9 cellular contexts compared by ENCODE assay signal in genomic region chr12:57725851-57726150, GRCh38. TPM values are rescaled to one million over a fixed set of nuclear protein-coding genes. Genes with fewer than 3 reads are reported as not detected.
A peak's percentile ranks its signal among the peaks of the same experiment; 100 is the strongest.
DNase-seq lines count a peak whose midpoint lies in the region; ATAC-seq and TF ChIP-seq lines count a peak whose summit lies in the region.
"Had no signal": no experiment of that assay in that cellular context is flagged by ENCODE, and none has a peak within 500 bp of the region (broad histone marks: within the 10 kb centered on the region; RNA-seq: fewer than 3 reads in every experiment).

No MANE protein-coding gene starts in this region.

- no peak for ATAC-seq in HG03342 (IDR thresholded peaks at IDR 0.05; ENCODE audit: unreplicated experiment)

- CTCF ChIA-PET in Calu3 (lab: Charles Lee): interaction anchor here (0.6 to 1.5 kb wide), 7 partner anchors 10 to 383 kb away, joined by 3 to 18 read pairs (median 3); partner anchors contain the start of gene TSPAN31

- peak overlapping the region; percentile 80 for H3K4me3 Mint-ChIP-seq in Calu3 (ENCODE audit: low read depth, unreplicated experiment)

- H3K27ac ChIP-seq in SJCRH30 (peak overlapping the region; percentile 79), sigmoid colon (peak overlapping the region in 1 of 4 donors; percentile 56)

- TF ChIP-seq CTCF in Calu3 (IDR thresholded peaks at IDR 0.05; ENCODE audit: unreplicated experiment) (no peak), fibroblast of the aortic adventitia (IDR thresholded peaks at IDR 0.05; ENCODE audit: insufficient read depth, low read length) (no peak), sigmoid colon (IDR thresholded peaks at IDR 0.05) (no peak)

- BruUV-seq in Calu3 (replicated peaks; lab: Mats Ljungman, UMichigan): no TSS peak

- H3K27ac Mint-ChIP-seq in Calu3 (ENCODE audit: unreplicated experiment): peak overlapping the region; percentile 66

- peaks cover 11% of the 10 kb centered on the region for H3K4me1 Mint-ChIP-seq in Calu3 (ENCODE audit: low read depth, unreplicated experiment)

- H3K4me1 ChIP-seq in SJCRH30: no peaks in the 10 kb centered on the region; the same call in 1 of the 2 replicates
- H3K4me1 ChIP-seq in sigmoid colon: peaks cover 0 to 21% (median 17%) of the 10 kb centered on the region in 4 donors

- H3K4me3 ChIP-seq in SJCRH30 (peak overlapping the region; percentile 73), fibroblast of the aortic adventitia (ENCODE audit: low read depth, low read length) (peak overlapping the region; percentile 87), sigmoid colon (peak overlapping the region; percentile 35 to 64 (median 52))

- peaks cover 61% of the 10 kb centered on the region for H3K27me3 Mint-ChIP-seq in Calu3 (ENCODE audit: unreplicated experiment)

- TF ChIP-seq POLR2A in sigmoid colon (IDR thresholded peaks at IDR 0.05): no peak

- H3K36me3 Mint-ChIP-seq in Calu3 (ENCODE audit: insufficient read depth, unreplicated experiment): peaks cover 29% of the 10 kb centered on the region

- 13 to 45% methylated on average over 10 of the region's 10 CpGs for WGBS in sigmoid colon, 2 donors

- H3K36me3 ChIP-seq in SJCRH30: peaks cover 11% of the 10 kb centered on the region
- H3K36me3 ChIP-seq in sigmoid colon: peaks cover 0 to 15% (median 2%) of the 10 kb centered on the region in 4 donors

- intact Hi-C loops in Calu3 (cut with micrococcal nuclease; ENCODE audit: unreplicated experiment): no loop called here
- intact Hi-C loops in sigmoid colon (cut with DNase I): no loop called here

- no peaks in the 10 kb centered on the region for H3K9me3 Mint-ChIP-seq in Calu3 (ENCODE audit: low read depth, unreplicated experiment)

- DNase-seq in Calu3 (no peak), SJCRH30 (no peak), fibroblast of the aortic adventitia (ENCODE audit: low read depth) (no peak), sigmoid colon (no peak), NCI-H1048 (lab: John Stamatoyannopoulos, UW) (no peak), NCI-H2081 (lab: John Stamatoyannopoulos, UW) (no peak), NCI-H2107 (lab: John Stamatoyannopoulos, UW) (no peak)
- DNase-seq: activated T-cell treated with anti-CD3 and anti-CD28 coated beads for 4 hours had no signal

- no peaks in the 10 kb centered on the region for H3K27me3 ChIP-seq in SJCRH30
- peaks cover 0 to 42% (median 22%) of the 10 kb centered on the region in 3 donors for H3K27me3 ChIP-seq in sigmoid colon

- TF ChIP-seq EP300 in sigmoid colon (IDR thresholded peaks at IDR 0.05): no peak

- H3K9me3 ChIP-seq in SJCRH30 (replicated peaks) (no peaks in the 10 kb centered on the region), sigmoid colon (no peaks in the 10 kb centered on the region)

RNA-seq across cellular contexts. Expression of gene AGAP2, which starts 12.7 kb away (rescaled TPM):
- total RNA-seq in Calu3 (2022) (0.57 and 0.59 TPM in 2 replicates), fibroblast of the aortic adventitia (ENCODE audit: low replicate concordance) (0.25 and 0.27 TPM in 2 replicates), sigmoid colon (1 to 10 TPM in 3 of 4 donors, under 1 TPM in 1; 0.82 to 3.0 (median 1.8) TPM)
- total RNA-seq in SJCRH30 (2014; rRNA removed; shearing (Covaris generic)): 38.6 and 39.7 TPM in 2 replicates
- 1 to 10 TPM in 1 of 3 donors, under 1 TPM in 2; under 0.01 to 6.4 (median 0.46) TPM for polyA plus RNA-seq in sigmoid colon

RNA-seq across cellular contexts. Expression of gene TSPAN31, which starts 19.0 kb away (rescaled TPM):
- total RNA-seq in Calu3 (2022): 40.2 and 46.7 TPM in 2 replicates
- 292 and 318 TPM in 2 replicates for total RNA-seq in SJCRH30 (2014; rRNA removed; shearing (Covaris generic))
- total RNA-seq in fibroblast of the aortic adventitia (ENCODE audit: low replicate concordance): 17.3 and 43.9 TPM in 2 replicates
- 10 to 100 TPM; 43.2 to 85.8 (median 69.3) TPM for total RNA-seq in sigmoid colon
- 10 to 100 TPM; 12.0 to 33.8 (median 15.7) TPM for polyA plus RNA-seq in sigmoid colon

RNA-seq across cellular contexts. Expression of gene CDK4, which starts 26.3 kb away (rescaled TPM):
- total RNA-seq in Calu3 (2022) (188 and 199 TPM in 2 replicates), fibroblast of the aortic adventitia (ENCODE audit: low replicate concordance) (208 and 588 TPM in 2 replicates), sigmoid colon (100 to 1,000 TPM in 1 of 4 donors, 10 to 100 TPM in 3; 54.6 to 108 (median 82.5) TPM)
- total RNA-seq in SJCRH30 (2014; rRNA removed; shearing (Covaris generic)): 5,376 and 5,685 TPM in 2 replicates
- polyA plus RNA-seq in sigmoid colon: 10 to 100 TPM; 34.9 to 89.1 (median 43.2) TPM

RNA-seq across cellular contexts. Expression of gene MARCHF9, which starts 29.1 kb away (rescaled TPM):
- total RNA-seq in Calu3 (2022) (39.0 and 42.4 TPM in 2 replicates), fibroblast of the aortic adventitia (ENCODE audit: low replicate concordance) (0.57 and 2.1 TPM in 2 replicates), sigmoid colon (10 to 100 TPM in 2 of 4 donors, 1 to 10 TPM in 2; 6.1 to 12.5 (median 9.4) TPM)
- 136 and 147 TPM in 2 replicates for total RNA-seq in SJCRH30 (2014; rRNA removed; shearing (Covaris generic))
- polyA plus RNA-seq in sigmoid colon: 10 to 100 TPM in 1 of 3 donors, 1 to 10 TPM in 2; 5.5 to 14.9 (median 7.8) TPM

RNA-seq across cellular contexts. Expression of gene OS9, which starts 31.9 kb away (rescaled TPM):
- total RNA-seq in Calu3 (2022) (221 and 258 TPM in 2 replicates), fibroblast of the aortic adventitia (ENCODE audit: low replicate concordance) (229 and 425 TPM in 2 replicates), sigmoid colon (100 to 1,000 TPM; 122 to 183 (median 156) TPM)
- 1,587 and 1,701 TPM in 2 replicates for total RNA-seq in SJCRH30 (2014; rRNA removed; shearing (Covaris generic))
- 100 to 1,000 TPM in 1 of 3 donors, 10 to 100 TPM in 2; 69.1 to 243 (median 95.3) TPM for polyA plus RNA-seq in sigmoid colon
